ENCODE assay signal across 26 cellular contexts in the genomic region with DNA sequence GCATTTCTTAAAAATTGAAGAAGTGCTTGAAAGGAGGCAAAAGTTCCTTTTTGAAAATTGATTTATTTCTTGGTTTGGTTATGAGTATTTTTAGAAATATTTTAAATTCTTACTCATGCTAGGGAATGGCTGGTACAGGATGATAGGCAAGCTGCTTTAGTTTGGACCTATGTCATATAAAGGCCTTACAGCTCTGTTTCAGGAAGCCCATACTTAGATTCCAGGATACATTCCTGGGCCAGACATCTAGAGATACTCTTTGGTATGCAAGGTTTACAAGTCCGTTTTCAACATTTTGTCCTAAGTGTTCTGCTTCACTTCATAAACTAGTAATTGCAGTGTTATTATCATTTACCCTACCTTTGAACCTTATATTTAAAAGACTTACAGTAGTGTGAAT.
DNase-seq lines count a peak whose midpoint lies in the region; ATAC-seq and TF ChIP-seq lines count a peak whose summit lies in the region.
"Had no signal": no experiment of that assay in that cellular context is flagged by ENCODE, and none has a peak within 500 bp of the region (broad histone marks: within the 10 kb centered on the region; RNA-seq: fewer than 3 reads in every experiment).

No MANE protein-coding gene starts in this region.

- H3K9me3 ChIP-seq in SK-N-MC (ENCODE audit: low read depth, low read length), result no peaks in the 10 kb centered on the region
- H3K9me3 ChIP-seq: BE2C, MG63, upper lobe of left lung had no signal

- DNase-seq in GM04503 (ENCODE audit: low read depth), result peak; percentile 10
- DNase-seq in SK-N-MC (ENCODE audit: low read depth, low spot score), result no peak
- peak; percentile 32 for DNase-seq in fibroblast of pulmonary artery (ENCODE audit: low read depth)
- DNase-seq in retinal pigment epithelial cell (ENCODE audit: low read depth), result peak; percentile 42
- no peak for DNase-seq in NCI-H526 (lab: John Stamatoyannopoulos, UW)
- no peak for DNase-seq in NCI-H1694 treated with DMSO at 0.1 percent for 48 hours (lab: John Stamatoyannopoulos, UW)
- DNase-seq: activated CD4-positive, alpha-beta T cell treated with anti-CD3 and anti-CD28 coated beads, Interleukin-2, amount 10 ng/mL, durations not matched to agents 24 days and 14 days; activated naive CD4-positive, alpha-beta T cell treated with Interleukin-2 at 50 U/mL for 16 hours; activated T-cell treated with anti-CD3 and anti-CD28 coated beads, Interleukin-2, amount 50 U/mL, for 48 hours; amniotic stem cell; BE2C; dermis blood vessel endothelial cell; H7; left colon; MG63; NCI-H1436 treated with DMSO at 0.1 percent for 48 hours; NCI-H510A treated with DMSO at 0.1 percent for 48 hours; nucleus accumbens; stimulated activated CD4-positive, alpha-beta T cell treated with anti-CD3 and anti-CD28 coated beads, Interleukin-2, amount 100 ng/mL, for 24 hours; substantia nigra; upper lobe of left lung; WERI-Rb-1 had no signal

- H3K27ac ChIP-seq in SK-N-MC, result peak overlapping the region; percentile 70; the same call in 1 of the 2 replicates
- H3K27ac ChIP-seq: skin epidermis, upper lobe of left lung, WERI-Rb-1 had no signal

- peaks cover 8% of the 10 kb centered on the region; the same call in 1 of the 2 replicates for H3K36me3 ChIP-seq in SK-N-MC (ENCODE audit: insufficient read depth, low read length)
- H3K36me3 ChIP-seq: BE2C, MG63, upper lobe of left lung, WERI-Rb-1 had no signal

- H3K4me3 ChIP-seq in SK-N-MC, result no peak overlapping the region
- H3K4me3 ChIP-seq in fibroblast of pulmonary artery (replicated peaks; ENCODE audit: low read depth, low read length), result no peak overlapping the region
- H3K4me3 ChIP-seq in retinal pigment epithelial cell (ENCODE audit: low read length), result no peak overlapping the region
- H3K4me3 ChIP-seq: GM12878, MG63, skin epidermis, upper lobe of left lung had no signal

- ATAC-seq in HG03196 (IDR thresholded peaks at IDR 0.05; ENCODE audit: unreplicated experiment) (no peak), HG02571 (IDR thresholded peaks at IDR 0.05; ENCODE audit: unreplicated experiment) (no peak)
- ATAC-seq: GM12878, left colon had no signal

- TF ChIP-seq CTCF in fibroblast of pulmonary artery (IDR thresholded peaks at IDR 0.05; ENCODE audit: low read length, missing control alignments) (no peak), retinal pigment epithelial cell (conservative IDR thresholded peaks at IDR 0.05; ENCODE audit: low read depth, low read length) (no peak)

- no peak overlapping the region for H3K9ac ChIP-seq in SK-N-MC (ENCODE audit: insufficient read length)

Comparison
In these comparisons a context has a peak if more than half of its experiments do, and no peak if none do; other contexts are left out.
1. DNase-seq: peak in GM04503 (single experiment), fibroblast of pulmonary artery (single experiment) and retinal pigment epithelial cell (single experiment); none in SK-N-MC (single experiment), NCI-H526 (0 of 2) and NCI-H1694 treated with DMSO at 0.1 percent for 48 hours (single experiment).